Comparison of ENCODE assay signal across 1 cellular context in genomic region chr1:236795757-236796719, GRCh38.
TF ChIP-seq lines count a peak whose summit lies in the region.

No MANE protein-coding gene starts in this region.

TF ChIP-seq in K562, 482 proteins besides CTCF, POLR2A, EP300 and RAD21 (continued from another document and continues in another):
- TF ChIP-seq MGA (IDR thresholded peaks at IDR 0.05) (no peak), ZNF408 (CRISPR knock-in tag; IDR thresholded peaks at IDR 0.05; ENCODE audit: low read depth) (no peak), U2AF1 (optimal IDR thresholded peaks at IDR 0.05; ENCODE audit: low read depth, low read length) (no peak), FOXJ2 (tag; IDR thresholded peaks at IDR 0.05) (peak; percentile 47; the same call in 1 of the 2 replicates), TAF1 (IDR thresholded peaks at IDR 0.05; ENCODE audit: control insufficient read depth, extremely low read depth, insufficient read depth, low read length, severe bottlenecking) (peak; percentile 22), FOXK1 (CRISPR knock-in tag; IDR thresholded peaks at IDR 0.05; ENCODE audit: borderline replicate concordance) (no peak), XRCC4 (IDR thresholded peaks at IDR 0.05; ENCODE audit: extremely low read depth, insufficient read depth, insufficient read length) (no peak), TCF15 (CRISPR knock-in tag; IDR thresholded peaks at IDR 0.05) (no peak), HLTF (IDR thresholded peaks at IDR 0.05) (no peak), GTF2B (IDR thresholded peaks at IDR 0.05; ENCODE audit: extremely low read depth, insufficient read length) (no peak), ZNF224 (CRISPR knock-in tag; IDR thresholded peaks at IDR 0.05) (no peak), DEAF1 (CRISPR knock-in tag; IDR thresholded peaks at IDR 0.05) (no peak), GATAD2A (IDR thresholded peaks at IDR 0.05) (peak; percentile 0; the same call in 1 of the 2 replicates), HDAC3 (IDR thresholded peaks at IDR 0.05; ENCODE audit: borderline replicate concordance, partially characterized antibody) (no peak), SMAD4 (CRISPR knock-in tag; conservative IDR thresholded peaks at IDR 0.05) (no peak), IRF1 (CRISPR knock-in tag; IDR thresholded peaks at IDR 0.05; ENCODE audit: borderline replicate concordance) (no peak), KDM5B (IDR thresholded peaks at IDR 0.05; ENCODE audit: insufficient replicate concordance, low read depth, low read length) (no peak), NR2F6 (CRISPR knock-in tag; IDR thresholded peaks at IDR 0.05) (no peak), SIN3A (IDR thresholded peaks at IDR 0.05; ENCODE audit: borderline replicate concordance in 2 of 2, control insufficient read depth in 1 of 2, low read depth in 2 of 2, low read length in 2 of 2) (peak in 1 of 2 experiments; percentile 23; a peak in 2 of 4 replicates), HMGXB4 (CRISPR knock-in tag; IDR thresholded peaks at IDR 0.05) (no peak), THAP12 (CRISPR knock-in tag; IDR thresholded peaks at IDR 0.05) (0 out of 2 replicates have a peak, but pooled peaks have one; percentile 57), EGR1 (conservative IDR thresholded peaks at IDR 0.05) (peak; percentile 81), NELFE (IDR thresholded peaks at IDR 0.05; ENCODE audit: insufficient read depth, insufficient read length) (no peak), HMBOX1 (IDR thresholded peaks at IDR 0.05) (peak; percentile 68), PKNOX1 (IDR thresholded peaks at IDR 0.05) (no peak), MCM3 (IDR thresholded peaks at IDR 0.05) (no peak), ZNF280B (CRISPR knock-in tag; IDR thresholded peaks at IDR 0.05) (no peak), ZNF584 (CRISPR knock-in tag; IDR thresholded peaks at IDR 0.05; ENCODE audit: low read depth) (no peak), BRF2 (IDR thresholded peaks at IDR 0.05; ENCODE audit: borderline replicate concordance, insufficient read depth, insufficient read length) (no peak)
